Comparison of ENCODE assay signal across 12 cellular contexts in genomic region chr5:149420509-149421371, GRCh38. TPM values are rescaled to one million over a fixed set of nuclear protein-coding genes. Genes with fewer than 3 reads are reported as not detected.
DNase-seq lines count a peak whose midpoint lies in the region; ATAC-seq and TF ChIP-seq lines count a peak whose summit lies in the region.
"Had no signal": no experiment of that assay in that cellular context is flagged by ENCODE, and none has a peak within 500 bp of the region (broad histone marks: within the 10 kb centered on the region; RNA-seq: fewer than 3 reads in every experiment).

No MANE protein-coding gene starts in this region.

- no peaks in the 10 kb centered on the region for H3K36me3 Mint-ChIP-seq in activated CD8-positive, alpha-beta memory T cell treated with anti-CD3 and anti-CD28 coated beads, Interleukin-2, amount 10 ng/mL, durations not matched to agents 7 days and 5 days
- H3K36me3 Mint-ChIP-seq: activated naive CD4-positive, alpha-beta T cell treated with anti-CD3 and anti-CD28 coated beads, Interleukin-2, amount 50 U/mL, for 24 hours had no signal

- H3K4me1 Mint-ChIP-seq in activated CD8-positive, alpha-beta memory T cell treated with anti-CD3 and anti-CD28 coated beads, Interleukin-2, amount 10 ng/mL, durations not matched to agents 7 days and 5 days: no peaks in the 10 kb centered on the region

- intact Hi-C loops in heart left ventricle (cut with DNase I): loop anchor here in 3 of 10 donors (5.0 kb wide), 1 partner anchor 33 kb away; no protein-coding TSS in a partner anchor
- intact Hi-C loops in left ventricle myocardium superior (cut with micrococcal nuclease): no loop called here

- ATAC-seq in heart left ventricle (no peak), left ventricle myocardium superior (no peak), GM21447 (IDR thresholded peaks at IDR 0.05; ENCODE audit: unreplicated experiment) (no peak)
- no peak for ATAC-seq in activated CD8-positive, alpha-beta memory T cell treated with anti-CD3 and anti-CD28 coated beads, Interleukin-2, amount 10 ng/mL, durations not matched to agents 7 days and 5 days
- ATAC-seq: left colon had no signal

- no peak overlapping the region for H2AFZ ChIP-seq in parathyroid adenoma

- peaks cover 0 to 46% (median 5%) of the 10 kb centered on the region in 9 donors for H3K36me3 ChIP-seq in heart left ventricle
- no peaks in the 10 kb centered on the region for H3K36me3 ChIP-seq in parathyroid adenoma (ENCODE audit: control insufficient read depth, insufficient read depth, low read length)

- H3K27ac Mint-ChIP-seq in activated CD8-positive, alpha-beta memory T cell treated with anti-CD3 and anti-CD28 coated beads, Interleukin-2, amount 10 ng/mL, durations not matched to agents 7 days and 5 days: no peak overlapping the region
- H3K27ac Mint-ChIP-seq: activated naive CD4-positive, alpha-beta T cell treated with anti-CD3 and anti-CD28 coated beads, Interleukin-2, amount 50 U/mL, for 24 hours had no signal

- DNase-seq in heart left ventricle (peak in 1 of 5 donors; percentile 34), left ventricle myocardium superior (no peak), fibroblast of the aortic adventitia (ENCODE audit: low read depth) (peak; percentile 56), GOT3 (lab: John Stamatoyannopoulos, UW) (no peak)
- no peak for DNase-seq in activated CD8-positive, alpha-beta memory T cell treated with anti-CD3 and anti-CD28 coated beads, Interleukin-2, amount 10 ng/mL, durations not matched to agents 7 days and 5 days
- no peak for DNase-seq in stimulated activated CD4-positive, alpha-beta T cell treated with anti-CD3 and anti-CD28 coated beads, Interleukin-15, amount 100 ng/mL, for 24 hours
- DNase-seq: ACHN; activated CD4-positive, alpha-beta T cell treated with anti-CD3 and anti-CD28 coated beads, Interleukin-2, amount 50 U/mL, for 1 hour; left colon had no signal

- no peak overlapping the region for H3K9ac ChIP-seq in parathyroid adenoma

- H3K27ac ChIP-seq in heart left ventricle: peak overlapping the region; percentile 58 to 98 (median 92)
- peak overlapping the region; percentile 20 for H3K27ac ChIP-seq in parathyroid adenoma

- no peaks in the 10 kb centered on the region for H3K9me3 Mint-ChIP-seq in activated CD8-positive, alpha-beta memory T cell treated with anti-CD3 and anti-CD28 coated beads, Interleukin-2, amount 10 ng/mL, durations not matched to agents 7 days and 5 days (ENCODE audit: low read depth)
- H3K9me3 Mint-ChIP-seq: activated naive CD4-positive, alpha-beta T cell treated with anti-CD3 and anti-CD28 coated beads, Interleukin-2, amount 50 U/mL, for 24 hours had no signal

- TF ChIP-seq CTCF in heart left ventricle (IDR thresholded peaks at IDR 0.05) (no peak), fibroblast of the aortic adventitia (IDR thresholded peaks at IDR 0.05; ENCODE audit: insufficient read depth, low read length) (no peak), parathyroid adenoma (IDR thresholded peaks at IDR 0.05) (no peak)

- H3K4me2 ChIP-seq in parathyroid adenoma (ENCODE audit: low read length): no peak overlapping the region

- H3K27me3 Mint-ChIP-seq in activated CD8-positive, alpha-beta memory T cell treated with anti-CD3 and anti-CD28 coated beads, Interleukin-2, amount 10 ng/mL, durations not matched to agents 7 days and 5 days: peaks cover 12% of the 10 kb centered on the region
- H3K27me3 Mint-ChIP-seq: activated naive CD4-positive, alpha-beta T cell treated with anti-CD3 and anti-CD28 coated beads, Interleukin-2, amount 50 U/mL, for 24 hours had no signal

- H3K4me3 ChIP-seq in heart left ventricle (peak overlapping the region in 1 of 12 donors; percentile 3), fibroblast of the aortic adventitia (ENCODE audit: low read depth, low read length) (no peak overlapping the region), parathyroid adenoma (ENCODE audit: low read depth, low read length) (no peak overlapping the region)

- TF ChIP-seq POLR2A in heart left ventricle (IDR thresholded peaks at IDR 0.05): no peak

- H3K27me3 ChIP-seq in heart left ventricle (no peaks in the 10 kb centered on the region), parathyroid adenoma (ENCODE audit: control insufficient read depth, insufficient read depth, low read length) (no peaks in the 10 kb centered on the region)

- no peak overlapping the region for H3K4me3 Mint-ChIP-seq in activated CD8-positive, alpha-beta memory T cell treated with anti-CD3 and anti-CD28 coated beads, Interleukin-2, amount 10 ng/mL, durations not matched to agents 7 days and 5 days
- H3K4me3 Mint-ChIP-seq: activated naive CD4-positive, alpha-beta T cell treated with anti-CD3 and anti-CD28 coated beads, Interleukin-2, amount 50 U/mL, for 24 hours had no signal

- 66 to 77% (median 68%) methylated on average over 11 to 19 of the region's 19 CpGs for WGBS in heart left ventricle, 4 donors

- H3K4me1 ChIP-seq in heart left ventricle (peaks cover 2 to 97% (median 74%) of the 10 kb centered on the region in 12 donors), parathyroid adenoma (peaks cover 4% of the 10 kb centered on the region)

- CTCF ChIA-PET in activated CD8-positive, alpha-beta memory T cell treated with anti-CD3 and anti-CD28 coated beads, Interleukin-2, amount 10 ng/mL, durations not matched to agents 7 days and 5 days (lab: Charles Lee): interaction anchor here (0.7 to 0.8 kb wide), 2 partner anchors 9 to 20 kb away, joined by 3 read pairs; no protein-coding TSS in a partner anchor

- H3K9me3 ChIP-seq in heart left ventricle: no peaks in the 10 kb centered on the region
- H3K9me3 ChIP-seq in parathyroid adenoma (ENCODE audit: control insufficient read depth, low read length): no peaks in the 10 kb centered on the region

- no peaks in the 10 kb centered on the region for H3K79me2 ChIP-seq in parathyroid adenoma

RNA-seq across cellular contexts. Expression of gene IL17B, which starts 41.6 kb away (rescaled TPM):
- total RNA-seq in heart left ventricle (under 1 TPM in 2 of 9 donors, not detected in 7; 0.35 to 0.42 TPM), left ventricle myocardium superior (not detected), fibroblast of the aortic adventitia (ENCODE audit: low replicate concordance) (not detected in 2 replicates)
- polyA plus RNA-seq in heart left ventricle: under 1 TPM in 1 of 2 donors, not detected in 1; 0.33 TPM
- total RNA-seq in activated CD8-positive, alpha-beta memory T cell treated with anti-CD3 and anti-CD28 coated beads, Interleukin-2, amount 10 ng/mL, durations not matched to agents 7 days and 5 days: not detected
